1 cellular context compared by ENCODE assay signal in genomic region chr1:234599617-234600417, GRCh38.
TF ChIP-seq lines count a peak whose summit lies in the region.

No MANE protein-coding gene starts in this region.

TF ChIP-seq in HepG2, 621 proteins besides CTCF, POLR2A, EP300 and RAD21 (continued from another document and continues in another):
- TF ChIP-seq FOXO4 (CRISPR knock-in tag; conservative IDR thresholded peaks at IDR 0.05) = no peak
- no peak for TF ChIP-seq GLI4 (CRISPR knock-in tag; IDR thresholded peaks at IDR 0.05; ENCODE audit: borderline replicate concordance)
- TF ChIP-seq PITX1 (CRISPR knock-in tag; IDR thresholded peaks at IDR 0.05) = no peak; the same call in 1 of the 2 replicates
- peak; percentile 56; the same call in 1 of the 2 replicates for TF ChIP-seq BCL3 (CRISPR knock-in tag; IDR thresholded peaks at IDR 0.05)
- TF ChIP-seq ZNF720 (CRISPR knock-in tag; IDR thresholded peaks at IDR 0.05) = no peak
- no peak for TF ChIP-seq NFIB (CRISPR knock-in tag; IDR thresholded peaks at IDR 0.05; ENCODE audit: borderline replicate concordance)
- TF ChIP-seq ATF1 (CRISPR knock-in tag; IDR thresholded peaks at IDR 0.05) = no peak
- peak; percentile 86; the same call in 1 of the 2 replicates for TF ChIP-seq ZNF724P (CRISPR knock-in tag; IDR thresholded peaks at IDR 0.05; ENCODE audit: borderline replicate concordance)
- TF ChIP-seq ZNF766 (CRISPR knock-in tag; IDR thresholded peaks at IDR 0.05; ENCODE audit: borderline replicate concordance) = peak; percentile 22; the same call in 1 of the 2 replicates
- peak; percentile 94 for TF ChIP-seq ZNF563 (CRISPR knock-in tag; IDR thresholded peaks at IDR 0.05)
- peak; percentile 28; the same call in 1 of the 2 replicates for TF ChIP-seq ZNF431 (CRISPR knock-in tag; IDR thresholded peaks at IDR 0.05; ENCODE audit: borderline replicate concordance, low read depth)
- TF ChIP-seq TBP (CRISPR knock-in tag; IDR thresholded peaks at IDR 0.05) = no peak
- TF ChIP-seq ZNF577 (CRISPR knock-in tag; IDR thresholded peaks at IDR 0.05; ENCODE audit: borderline replicate concordance, low read depth) = no peak
- TF ChIP-seq ZKSCAN5 (CRISPR knock-in tag; IDR thresholded peaks at IDR 0.05) = no peak
- peak; percentile 71; the same call in 1 of the 2 replicates for TF ChIP-seq KMT2B (CRISPR knock-in tag; IDR thresholded peaks at IDR 0.05)
- TF ChIP-seq MNT (IDR thresholded peaks at IDR 0.05) = 0 out of 2 replicates have a peak, but pooled peaks have one; percentile 25
- TF ChIP-seq TFDP2 (CRISPR knock-in tag; IDR thresholded peaks at IDR 0.05) = peak; percentile 81
- no peak for TF ChIP-seq HNF1A (IDR thresholded peaks at IDR 0.05; ENCODE audit: low read depth)
- TF ChIP-seq HNF1A (CRISPR knock-in tag; IDR thresholded peaks at IDR 0.05; ENCODE audit: borderline replicate concordance) = peak; percentile 57; the same call in 1 of the 2 replicates
- peak; percentile 55 for TF ChIP-seq NCOA2 (CRISPR knock-in tag; IDR thresholded peaks at IDR 0.05)
- TF ChIP-seq ZNF367 (CRISPR knock-in tag; IDR thresholded peaks at IDR 0.05; ENCODE audit: borderline replicate concordance) = peak; percentile 72; the same call in 1 of the 2 replicates
- peak; percentile 68; the same call in 1 of the 2 replicates for TF ChIP-seq ZNF790 (CRISPR knock-in tag; IDR thresholded peaks at IDR 0.05; ENCODE audit: borderline replicate concordance)
- TF ChIP-seq KDM3A (CRISPR knock-in tag; IDR thresholded peaks at IDR 0.05; ENCODE audit: low read depth) = no peak; the same call in 1 of the 2 replicates
- peak; percentile 81 for TF ChIP-seq ZSCAN21 (CRISPR knock-in tag; IDR thresholded peaks at IDR 0.05; ENCODE audit: borderline replicate concordance)
- no peak for TF ChIP-seq AHDC1 (CRISPR knock-in tag; IDR thresholded peaks at IDR 0.05; ENCODE audit: borderline replicate concordance)
- TF ChIP-seq ZNF574 (CRISPR knock-in tag; IDR thresholded peaks at IDR 0.05) = peak; percentile 87
- no peak for TF ChIP-seq SMAD9 (CRISPR knock-in tag; IDR thresholded peaks at IDR 0.05)
- TF ChIP-seq ARID4A (CRISPR knock-in tag; IDR thresholded peaks at IDR 0.05; ENCODE audit: borderline replicate concordance) = peak; percentile 65; the same call in 1 of the 2 replicates
